Comparison of ENCODE assay signal across 37 cellular contexts in genomic region chr18:78685250-78685979, GRCh38.
"Had no signal": no experiment of that assay in that cellular context is flagged by ENCODE, and none has a peak within 500 bp of the region (broad histone marks: within the 10 kb centered on the region; RNA-seq: fewer than 3 reads in every experiment).

No MANE protein-coding gene starts in this region.

- H3K27ac Mint-ChIP-seq: activated CD4-positive, alpha-beta memory T cell treated with anti-CD3 and anti-CD28 coated beads, Interleukin-2, amount 10 ng/mL, durations not matched to agents 7 days and 5 days; activated CD4-positive, alpha-beta T cell treated with anti-CD3 and anti-CD28 coated beads for 36 hours; activated CD4-positive, alpha-beta T cell treated with anti-CD3 and anti-CD28 coated beads, Interleukin-2, amount 10 ng/mL, durations not matched to agents 7 days and 5 days; activated CD8-positive, alpha-beta memory T cell treated with anti-CD3 and anti-CD28 coated beads, Interleukin-2, amount 10 ng/mL, durations not matched to agents 7 days and 5 days; activated CD8-positive, alpha-beta T cell treated with anti-CD3 and anti-CD28 coated beads, Interleukin-2, amount 10 ng/mL, durations not matched to agents 7 days and 5 days; activated naive CD4-positive, alpha-beta T cell treated with anti-CD3 and anti-CD28 coated beads, Interleukin-2, amount 10 ng/mL, durations not matched to agents 7 days and 5 days; activated naive CD4-positive, alpha-beta T cell treated with anti-CD3 and anti-CD28 coated beads, Interleukin-2, amount 50 U/mL, for 24 hours; activated naive CD8-positive, alpha-beta T cell; activated naive CD8-positive, alpha-beta T cell treated with anti-CD3 and anti-CD28 coated beads, Interleukin-2, amount 10 ng/mL, durations not matched to agents 7 days and 5 days; activated naive CD8-positive, alpha-beta T cell treated with anti-CD3 and anti-CD28 coated beads, Interleukin-2, amount 50 U/mL, for 24 hours; activated T-cell treated with anti-CD3 and anti-CD28 coated beads, Interleukin-2, amount 50 U/mL, for 24 hours; activated T-helper 2 cell treated with anti-CD3 and anti-CD28 coated beads, Interferon-gamma antibody, Interleukin-2, Interleukin-4, amounts not matched to agents 10 μg/mL and 5 μg/mL and 100 μg/mL, durations not matched to agents 14 hours and 24 hours and 36 hours; brain; T-helper 1 cell treated with Interleukin-12 subunit alpha and Interleukin-12 subunit beta and Interleukin-4 antibody, amounts not matched to agents 30 μg/mL and 1 μg/mL, for 36 hours; T-helper 2 cell treated with Interferon-gamma antibody and Interleukin-4, amounts not matched to agents 5 μg/mL and 100 μg/mL, for 36 hours; WTC11 had no signal

- H3K27me3 ChIP-seq: ascending aorta, cardiac muscle cell had no signal

- H3K4me3 Mint-ChIP-seq: activated CD4-positive, alpha-beta memory T cell treated with anti-CD3 and anti-CD28 coated beads, Interleukin-2, amount 10 ng/mL, durations not matched to agents 7 days and 5 days; activated CD4-positive, alpha-beta T cell treated with anti-CD3 and anti-CD28 coated beads for 36 hours; activated CD4-positive, alpha-beta T cell treated with anti-CD3 and anti-CD28 coated beads, Interleukin-2, amount 10 ng/mL, durations not matched to agents 7 days and 5 days; activated CD8-positive, alpha-beta memory T cell treated with anti-CD3 and anti-CD28 coated beads, Interleukin-2, amount 10 ng/mL, durations not matched to agents 7 days and 5 days; activated CD8-positive, alpha-beta T cell treated with anti-CD3 and anti-CD28 coated beads, Interleukin-2, amount 10 ng/mL, durations not matched to agents 7 days and 5 days; activated naive CD4-positive, alpha-beta T cell treated with anti-CD3 and anti-CD28 coated beads, Interleukin-2, amount 10 ng/mL, durations not matched to agents 7 days and 5 days; activated naive CD4-positive, alpha-beta T cell treated with anti-CD3 and anti-CD28 coated beads, Interleukin-2, amount 50 U/mL, for 24 hours; activated naive CD8-positive, alpha-beta T cell; activated naive CD8-positive, alpha-beta T cell treated with anti-CD3 and anti-CD28 coated beads, Interleukin-2, amount 10 ng/mL, durations not matched to agents 7 days and 5 days; activated naive CD8-positive, alpha-beta T cell treated with anti-CD3 and anti-CD28 coated beads, Interleukin-2, amount 50 U/mL, for 24 hours; activated T-cell treated with anti-CD3 and anti-CD28 coated beads, Interleukin-2, amount 50 U/mL, for 24 hours; brain; central memory CD8-positive, alpha-beta T cell; T-helper 1 cell treated with Interleukin-12 subunit alpha and Interleukin-12 subunit beta and Interleukin-4 antibody, amounts not matched to agents 30 μg/mL and 1 μg/mL, for 36 hours; T-helper 2 cell treated with Interferon-gamma antibody and Interleukin-4, amounts not matched to agents 5 μg/mL and 100 μg/mL, for 36 hours; WTC11 had no signal

- H3K9me3 ChIP-seq: ascending aorta had no signal

- DNase-seq: activated CD4-positive, alpha-beta memory T cell treated with anti-CD3 and anti-CD28 coated beads, Interleukin-2, amount 10 ng/mL, durations not matched to agents 7 days and 5 days; activated CD4-positive, alpha-beta T cell treated with anti-CD3 and anti-CD28 coated beads for 1 hour; activated CD4-positive, alpha-beta T cell treated with anti-CD3 and anti-CD28 coated beads for 36 hours; activated CD4-positive, alpha-beta T cell treated with anti-CD3 and anti-CD28 coated beads for 48 hours; activated CD4-positive, alpha-beta T cell treated with anti-CD3 and anti-CD28 coated beads, Interleukin-2, amount 10 ng/mL, durations not matched to agents 7 days and 5 days; activated CD4-positive, alpha-beta T cell treated with anti-CD3 and anti-CD28 coated beads, Interleukin-2, amount 50 U/mL, for 48 hours; activated CD4-positive, CD25-positive, alpha-beta regulatory T cell; activated CD8-positive, alpha-beta memory T cell treated with anti-CD3 and anti-CD28 coated beads for 24 hours; activated CD8-positive, alpha-beta memory T cell treated with anti-CD3 and anti-CD28 coated beads, Interleukin-2, amount 10 ng/mL, durations not matched to agents 7 days and 5 days; activated CD8-positive, alpha-beta memory T cell treated with anti-CD3 and anti-CD28 coated beads, Interleukin-2, amount 50 U/mL, for 48 hours; activated CD8-positive, alpha-beta T cell treated with anti-CD3 and anti-CD28 coated beads, Interleukin-2, amount 10 ng/mL, durations not matched to agents 7 days and 5 days; activated effector memory CD4-positive, alpha-beta T cell treated with Interleukin-2 at 50 U/mL for 16 hours; activated gamma-delta T cell; activated naive CD4-positive, alpha-beta T cell treated with anti-CD3 and anti-CD28 coated beads, Interleukin-2, amount 10 ng/mL, durations not matched to agents 7 days and 5 days; activated naive CD4-positive, alpha-beta T cell treated with Interleukin-2 at 50 U/mL for 16 hours; activated naive CD8-positive, alpha-beta T cell treated with anti-CD3 and anti-CD28 coated beads, Interleukin-2, amount 10 ng/mL, durations not matched to agents 7 days and 5 days; activated naive CD8-positive, alpha-beta T cell treated with anti-CD3 and anti-CD28 coated beads, Interleukin-2, amount 50 U/mL, for 24 hours; activated T-cell treated with anti-CD3 and anti-CD28 coated beads, Interleukin-2, amount 50 U/mL, for 24 hours; activated T-cell treated with anti-CD3 and anti-CD28 coated beads, Interleukin-2, amount 50 U/mL, for 48 hours; amygdala; anterior cingulate cortex; caudate nucleus; SW 1271; T-helper 1 cell; T-helper 2 cell; T-helper 9 cell; WERI-Rb-1 had no signal

- H3K4me1 Mint-ChIP-seq: activated CD4-positive, alpha-beta memory T cell treated with anti-CD3 and anti-CD28 coated beads, Interleukin-2, amount 10 ng/mL, durations not matched to agents 7 days and 5 days; activated CD4-positive, alpha-beta T cell treated with anti-CD3 and anti-CD28 coated beads for 36 hours; activated CD4-positive, alpha-beta T cell treated with anti-CD3 and anti-CD28 coated beads, Interleukin-2, amount 10 ng/mL, durations not matched to agents 7 days and 5 days; activated CD8-positive, alpha-beta memory T cell treated with anti-CD3 and anti-CD28 coated beads, Interleukin-2, amount 10 ng/mL, durations not matched to agents 7 days and 5 days; activated naive CD4-positive, alpha-beta T cell treated with anti-CD3 and anti-CD28 coated beads, Interleukin-2, amount 10 ng/mL, durations not matched to agents 7 days and 5 days; activated naive CD4-positive, alpha-beta T cell treated with anti-CD3 and anti-CD28 coated beads, Interleukin-2, amount 50 U/mL, for 24 hours; activated naive CD8-positive, alpha-beta T cell treated with anti-CD3 and anti-CD28 coated beads, Interleukin-2, amount 10 ng/mL, durations not matched to agents 7 days and 5 days; activated naive CD8-positive, alpha-beta T cell treated with anti-CD3 and anti-CD28 coated beads, Interleukin-2, amount 50 U/mL, for 24 hours; central memory CD8-positive, alpha-beta T cell had no signal

- H3K4me3 ChIP-seq: ascending aorta, cardiac muscle cell had no signal

- H3K9me3 Mint-ChIP-seq: activated CD4-positive, alpha-beta memory T cell treated with anti-CD3 and anti-CD28 coated beads, Interleukin-2, amount 10 ng/mL, durations not matched to agents 7 days and 5 days; activated CD4-positive, alpha-beta T cell treated with anti-CD3 and anti-CD28 coated beads, Interleukin-2, amount 10 ng/mL, durations not matched to agents 7 days and 5 days; activated naive CD4-positive, alpha-beta T cell treated with anti-CD3 and anti-CD28 coated beads, Interleukin-2, amount 10 ng/mL, durations not matched to agents 7 days and 5 days; activated naive CD4-positive, alpha-beta T cell treated with anti-CD3 and anti-CD28 coated beads, Interleukin-2, amount 50 U/mL, for 24 hours; activated naive CD8-positive, alpha-beta T cell treated with anti-CD3 and anti-CD28 coated beads, Interleukin-2, amount 10 ng/mL, durations not matched to agents 7 days and 5 days; activated naive CD8-positive, alpha-beta T cell treated with anti-CD3 and anti-CD28 coated beads, Interleukin-2, amount 50 U/mL, for 24 hours; activated T-cell treated with anti-CD3 and anti-CD28 coated beads, Interleukin-2, amount 50 U/mL, for 24 hours; activated T-helper 2 cell treated with anti-CD3 and anti-CD28 coated beads, Interferon-gamma antibody, Interleukin-2, Interleukin-4, amounts not matched to agents 10 μg/mL and 5 μg/mL and 100 μg/mL, durations not matched to agents 14 hours and 24 hours and 36 hours; central memory CD8-positive, alpha-beta T cell; T-helper 1 cell treated with Interleukin-12 subunit alpha and Interleukin-12 subunit beta and Interleukin-4 antibody, amounts not matched to agents 30 μg/mL and 1 μg/mL, for 36 hours; T-helper 2 cell treated with Interferon-gamma antibody and Interleukin-4, amounts not matched to agents 5 μg/mL and 100 μg/mL, for 36 hours had no signal

- H3K4me1 ChIP-seq: ascending aorta had no signal

- H3K27ac ChIP-seq: ascending aorta, cardiac muscle cell, WERI-Rb-1 had no signal

- H3K36me3 ChIP-seq: ascending aorta, cardiac muscle cell, WERI-Rb-1 had no signal

- H3K27me3 Mint-ChIP-seq: activated CD4-positive, alpha-beta memory T cell treated with anti-CD3 and anti-CD28 coated beads, Interleukin-2, amount 10 ng/mL, durations not matched to agents 7 days and 5 days; activated CD4-positive, alpha-beta T cell treated with anti-CD3 and anti-CD28 coated beads for 36 hours; activated CD4-positive, alpha-beta T cell treated with anti-CD3 and anti-CD28 coated beads, Interleukin-2, amount 10 ng/mL, durations not matched to agents 7 days and 5 days; activated CD8-positive, alpha-beta memory T cell treated with anti-CD3 and anti-CD28 coated beads, Interleukin-2, amount 10 ng/mL, durations not matched to agents 7 days and 5 days; activated naive CD4-positive, alpha-beta T cell treated with anti-CD3 and anti-CD28 coated beads, Interleukin-2, amount 10 ng/mL, durations not matched to agents 7 days and 5 days; activated naive CD4-positive, alpha-beta T cell treated with anti-CD3 and anti-CD28 coated beads, Interleukin-2, amount 50 U/mL, for 24 hours; activated naive CD8-positive, alpha-beta T cell; activated naive CD8-positive, alpha-beta T cell treated with anti-CD3 and anti-CD28 coated beads, Interleukin-2, amount 50 U/mL, for 24 hours; activated T-cell treated with anti-CD3 and anti-CD28 coated beads, Interleukin-2, amount 50 U/mL, for 24 hours; central memory CD8-positive, alpha-beta T cell had no signal

- H3K36me3 Mint-ChIP-seq: activated CD8-positive, alpha-beta memory T cell treated with anti-CD3 and anti-CD28 coated beads, Interleukin-2, amount 10 ng/mL, durations not matched to agents 7 days and 5 days; activated naive CD4-positive, alpha-beta T cell treated with anti-CD3 and anti-CD28 coated beads, Interleukin-2, amount 10 ng/mL, durations not matched to agents 7 days and 5 days; activated naive CD4-positive, alpha-beta T cell treated with anti-CD3 and anti-CD28 coated beads, Interleukin-2, amount 50 U/mL, for 24 hours; activated naive CD8-positive, alpha-beta T cell; activated naive CD8-positive, alpha-beta T cell treated with anti-CD3 and anti-CD28 coated beads, Interleukin-2, amount 10 ng/mL, durations not matched to agents 7 days and 5 days; brain had no signal
